33 cellular contexts compared by ENCODE assay signal in the genomic region with DNA sequence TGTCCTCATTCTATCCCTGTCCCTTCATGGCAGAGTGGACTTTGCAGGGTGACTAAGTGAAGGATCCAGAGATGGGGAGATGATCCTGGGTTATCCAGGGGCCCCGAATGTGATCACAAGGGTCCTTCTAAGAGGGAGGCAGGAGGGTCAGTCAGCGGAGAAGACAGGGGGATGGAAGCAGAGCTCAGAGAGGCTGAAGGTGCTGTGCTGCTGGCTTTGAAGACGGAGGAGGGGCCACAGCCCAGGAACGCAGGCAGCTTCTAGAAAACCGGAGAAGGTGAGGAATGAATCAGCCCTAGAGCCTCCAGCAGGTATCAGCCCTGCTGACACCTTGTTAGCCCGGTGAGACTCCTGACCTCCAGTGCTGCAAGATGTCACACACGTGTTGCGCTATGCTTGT.
"Had no signal": no experiment of that assay in that cellular context is flagged by ENCODE, and none has a peak within 500 bp of the region (broad histone marks: within the 10 kb centered on the region; RNA-seq: fewer than 3 reads in every experiment).

No MANE protein-coding gene starts in this region.

- H3K27ac ChIP-seq: ascending aorta, brain microvascular endothelial cell, colonic mucosa, epithelial cell of prostate, esophagus squamous epithelium, gastroesophageal sphincter, WERI-Rb-1 had no signal

- H3K9me3 ChIP-seq: colonic mucosa had no signal

- H3K4me3 ChIP-seq: ascending aorta, colonic mucosa, esophagus squamous epithelium, gastroesophageal sphincter had no signal

- DNase-seq: activated B cell treated with CpG ODN at 0.5 μM for 24 hours; activated CD4-positive, alpha-beta T cell treated with anti-CD3 and anti-CD28 coated beads for 48 hours; activated CD4-positive, alpha-beta T cell treated with anti-CD3 and anti-CD28 coated beads, Interleukin-2, amount 50 U/mL, for 1 hour; activated CD4-positive, alpha-beta T cell treated with anti-CD3 and anti-CD28 coated beads, Interleukin-2, amount 50 U/mL, for 48 hours; activated CD8-positive, alpha-beta memory T cell treated with anti-CD3 and anti-CD28 coated beads, Interleukin-2, amount 10 ng/mL, durations not matched to agents 7 days and 5 days; activated CD8-positive, alpha-beta memory T cell treated with anti-CD3 and anti-CD28 coated beads, Interleukin-2, amount 50 U/mL, for 4 hours; activated CD8-positive, alpha-beta T cell treated with anti-CD3 and anti-CD28 coated beads for 36 hours; activated gamma-delta T cell; activated naive CD4-positive, alpha-beta T cell; activated naive CD4-positive, alpha-beta T cell treated with anti-CD3 and anti-CD28 coated beads, Interleukin-2, amount 10 ng/mL, durations not matched to agents 7 days and 5 days; activated naive CD8-positive, alpha-beta T cell treated with anti-CD3 and anti-CD28 coated beads, Interleukin-2, amount 10 ng/mL, durations not matched to agents 7 days and 5 days; activated T-cell treated with anti-CD3 and anti-CD28 coated beads, Interleukin-2, amount 50 U/mL, for 1 hour; activated T-cell treated with anti-CD3 and anti-CD28 coated beads, Interleukin-2, amount 50 U/mL, for 48 hours; brain microvascular endothelial cell; central memory CD4-positive, alpha-beta T cell; cerebellar nuclear complex; colonic mucosa; effector CD8-positive, alpha-beta T cell; esophagus squamous epithelium; foreskin melanocyte; T-helper 1 cell; T-helper 17 cell; T1000; WERI-Rb-1 had no signal

- H3K27ac Mint-ChIP-seq: activated B cell treated with CpG ODN at 0.5 μM for 24 hours; activated CD8-positive, alpha-beta memory T cell treated with anti-CD3 and anti-CD28 coated beads, Interleukin-2, amount 10 ng/mL, durations not matched to agents 7 days and 5 days; activated CD8-positive, alpha-beta T cell treated with anti-CD3 and anti-CD28 coated beads for 36 hours; activated naive CD4-positive, alpha-beta T cell treated with anti-CD3 and anti-CD28 coated beads, Interleukin-2, amount 10 ng/mL, durations not matched to agents 7 days and 5 days; activated naive CD4-positive, alpha-beta T cell treated with anti-CD3 and anti-CD28 coated beads, Interleukin-2, amount 50 U/mL, for 72 hours; activated naive CD8-positive, alpha-beta T cell treated with anti-CD3 and anti-CD28 coated beads, Interleukin-2, amount 10 ng/mL, durations not matched to agents 7 days and 5 days; activated T-helper 1 cell treated with anti-CD3 and anti-CD28 coated beads, Interleukin-12 subunit alpha, Interleukin-12 subunit beta, Interleukin-2, Interleukin-4 antibody, amounts not matched to agents 30 ng/mL and 10 ng/mL and 1 ng/mL, durations not matched to agents 14 hours and 24 hours and 36 hours; T-helper 17 cell; T-helper 2 cell treated with Interferon-gamma antibody and Interleukin-4, amounts not matched to agents 5 μg/mL and 100 μg/mL, for 36 hours had no signal

- H3K27me3 Mint-ChIP-seq: activated B cell treated with CpG ODN at 0.5 μM for 24 hours; activated CD8-positive, alpha-beta T cell treated with anti-CD3 and anti-CD28 coated beads for 36 hours; T-helper 17 cell had no signal

- H3K4me1 Mint-ChIP-seq: activated B cell treated with CpG ODN at 0.5 μM for 24 hours; activated CD8-positive, alpha-beta memory T cell treated with anti-CD3 and anti-CD28 coated beads, Interleukin-2, amount 10 ng/mL, durations not matched to agents 7 days and 5 days; activated naive CD4-positive, alpha-beta T cell treated with anti-CD3 and anti-CD28 coated beads, Interleukin-2, amount 10 ng/mL, durations not matched to agents 7 days and 5 days; activated naive CD8-positive, alpha-beta T cell treated with anti-CD3 and anti-CD28 coated beads, Interleukin-2, amount 10 ng/mL, durations not matched to agents 7 days and 5 days; T-helper 17 cell had no signal

- H3K27me3 ChIP-seq: ascending aorta, brain microvascular endothelial cell, colonic mucosa, gastroesophageal sphincter had no signal

- H3K4me1 ChIP-seq: colonic mucosa had no signal

- H3K4me3 Mint-ChIP-seq: activated B cell treated with CpG ODN at 0.5 μM for 24 hours; activated CD8-positive, alpha-beta memory T cell treated with anti-CD3 and anti-CD28 coated beads, Interleukin-2, amount 10 ng/mL, durations not matched to agents 7 days and 5 days; activated CD8-positive, alpha-beta T cell treated with anti-CD3 and anti-CD28 coated beads for 36 hours; activated naive CD4-positive, alpha-beta T cell treated with anti-CD3 and anti-CD28 coated beads, Interleukin-2, amount 10 ng/mL, durations not matched to agents 7 days and 5 days; activated naive CD8-positive, alpha-beta T cell treated with anti-CD3 and anti-CD28 coated beads, Interleukin-2, amount 10 ng/mL, durations not matched to agents 7 days and 5 days; activated T-helper 1 cell treated with anti-CD3 and anti-CD28 coated beads, Interleukin-12 subunit alpha, Interleukin-12 subunit beta, Interleukin-2, Interleukin-4 antibody, amounts not matched to agents 30 ng/mL and 10 ng/mL and 1 ng/mL, durations not matched to agents 14 hours and 24 hours and 36 hours; T-helper 17 cell; T-helper 2 cell treated with Interferon-gamma antibody and Interleukin-4, amounts not matched to agents 5 μg/mL and 100 μg/mL, for 36 hours had no signal

- H3K36me3 Mint-ChIP-seq: activated CD8-positive, alpha-beta memory T cell treated with anti-CD3 and anti-CD28 coated beads, Interleukin-2, amount 10 ng/mL, durations not matched to agents 7 days and 5 days had no signal

- H3K36me3 ChIP-seq: ascending aorta, brain microvascular endothelial cell, colonic mucosa, esophagus squamous epithelium, gastroesophageal sphincter, WERI-Rb-1 had no signal

- FAIRE-seq: endometrium, endothelial cell of umbilical vein had no signal

- ATAC-seq: activated CD4-positive, CD25-positive, alpha-beta regulatory T cell treated with anti-CD3 and anti-CD28 coated beads, Interleukin-2, amount 50 U/mL, for 24 hours; activated CD8-positive, alpha-beta memory T cell treated with anti-CD3 and anti-CD28 coated beads, Interleukin-2, amount 10 ng/mL, durations not matched to agents 7 days and 5 days; activated CD8-positive, alpha-beta T cell treated with anti-CD3 and anti-CD28 coated beads for 36 hours; activated naive CD4-positive, alpha-beta T cell treated with anti-CD3 and anti-CD28 coated beads, Interleukin-2, amount 50 U/mL, for 72 hours; gastroesophageal sphincter; T-helper 17 cell had no signal
